ENCODE assay signal across 9 cellular contexts in the genomic region with DNA sequence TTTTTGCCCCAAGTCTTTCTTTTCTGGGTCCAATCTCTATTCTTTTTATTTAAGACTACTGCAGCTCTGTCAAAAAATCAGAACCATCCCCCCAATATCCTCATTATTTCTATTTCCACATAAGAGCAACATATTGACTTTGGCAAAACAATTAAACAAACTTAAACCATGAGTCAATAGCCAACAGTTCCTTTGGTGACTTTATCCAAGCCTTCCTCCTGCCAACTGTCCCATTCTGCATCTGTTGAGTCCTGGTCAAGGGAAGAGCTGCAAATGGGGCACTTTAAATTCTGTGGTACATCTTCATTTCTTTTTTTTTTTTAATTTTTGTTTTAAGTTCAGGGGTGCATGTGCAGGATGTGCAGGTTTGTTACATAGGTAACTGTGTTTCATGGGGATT.
"Had no signal": no experiment of that assay in that cellular context is flagged by ENCODE, and none has a peak within 500 bp of the region (broad histone marks: within the 10 kb centered on the region; RNA-seq: fewer than 3 reads in every experiment).

No MANE protein-coding gene starts in this region.

- DNase-seq: GM23248, GOT3, H7, HFFc6, IMR-90, KG1 had no signal

- H2AFZ ChIP-seq: GM23248 had no signal

- H3K36me3 ChIP-seq: HAP-1 had no signal

- H3K4me3 ChIP-seq: GM23248, HAP-1, K562 had no signal

- H3K9me3 ChIP-seq: HAP-1 had no signal

- H3K9ac ChIP-seq: GM23248 had no signal

- H3K4me1 ChIP-seq: HAP-1 had no signal

- ATAC-seq: HCT116, K562 had no signal

- H3K27ac ChIP-seq: GM23248 had no signal
